ENCODE assay signal across 13 cellular contexts in the genomic region with DNA sequence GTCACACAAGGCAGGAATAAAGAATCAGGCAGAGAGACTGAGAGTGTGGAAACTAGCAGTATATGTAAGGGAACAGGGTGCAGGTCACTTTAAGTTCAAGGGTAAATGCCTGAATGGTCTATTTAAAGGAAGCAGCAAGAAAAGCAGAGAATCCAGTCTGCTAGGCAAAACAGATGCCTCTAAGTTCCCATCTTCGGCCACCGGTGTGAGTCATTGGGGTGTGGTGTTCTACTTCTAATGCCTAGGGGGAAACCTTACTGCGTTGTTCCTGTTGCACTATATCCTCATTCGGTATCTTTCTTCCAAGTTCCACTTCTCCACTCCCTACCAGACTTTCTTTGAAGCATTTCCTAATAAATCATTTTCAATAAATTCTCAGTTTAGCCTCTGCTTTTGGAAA.
A peak's percentile ranks its signal among the peaks of the same experiment; 100 is the strongest.
DNase-seq lines count a peak whose midpoint lies in the region; ATAC-seq and TF ChIP-seq lines count a peak whose summit lies in the region.
"Had no signal": no experiment of that assay in that cellular context is flagged by ENCODE, and none has a peak within 500 bp of the region (broad histone marks: within the 10 kb centered on the region; RNA-seq: fewer than 3 reads in every experiment).

No MANE protein-coding gene starts in this region.

- no peak overlapping the region for H3K27ac ChIP-seq in RWPE2 (ENCODE audit: poor library complexity, severe bottlenecking)
- H3K27ac ChIP-seq: body of pancreas had no signal

- H3K4me1 ChIP-seq in RWPE2 (ENCODE audit: insufficient read depth, poor library complexity, severe bottlenecking), result peaks cover 6% of the 10 kb centered on the region

- H3K36me3 ChIP-seq in RWPE2 (ENCODE audit: low read depth), result no peaks in the 10 kb centered on the region

- TF ChIP-seq CTCF in RWPE2 (IDR thresholded peaks at IDR 0.05; ENCODE audit: poor library complexity, severe bottlenecking) (no peak), epithelial cell of esophagus (IDR thresholded peaks at IDR 0.05; ENCODE audit: insufficient read depth, low read depth, low read length, missing control alignments) (no peak)

- H3K9me3 ChIP-seq in RWPE2 (ENCODE audit: severe bottlenecking), result no peaks in the 10 kb centered on the region
- H3K9me3 ChIP-seq: body of pancreas had no signal

- no peak overlapping the region for H3K4me3 ChIP-seq in RWPE2 (ENCODE audit: severe bottlenecking)
- no peak overlapping the region for H3K4me3 ChIP-seq in epithelial cell of esophagus (ENCODE audit: low read length)
- H3K4me3 ChIP-seq: body of pancreas had no signal

- H3K27me3 ChIP-seq in RWPE2 (ENCODE audit: insufficient read depth, poor library complexity, severe bottlenecking), result no peaks in the 10 kb centered on the region
- H3K27me3 ChIP-seq: body of pancreas had no signal

- ATAC-seq in RWPE2 (ENCODE audit: low read depth), result peak; percentile 87
- ATAC-seq in HG03342 (IDR thresholded peaks at IDR 0.05; ENCODE audit: unreplicated experiment), result no peak
- ATAC-seq: body of pancreas had no signal

- DNase-seq in HT1080 (ENCODE audit: low read depth) (peak; percentile 79), RWPE2 (ENCODE audit: low spot score) (no peak), epithelial cell of esophagus (ENCODE audit: low read depth) (peak; percentile 88), stromal cell of bone marrow (ENCODE audit: low read depth) (peak; percentile 27), cerebellar cortex (ENCODE audit: low spot score) (no peak)
- DNase-seq in activated naive CD4-positive, alpha-beta T cell treated with Interleukin-2 at 50 U/mL for 16 hours, result no peak
- no peak for DNase-seq in activated CD4-positive, CD25-positive, alpha-beta regulatory T cell treated with anti-CD3 and anti-CD28 coated beads, Interleukin-2, amount 50 U/mL, for 72 hours
- DNase-seq: activated CD4-positive, alpha-beta T cell treated with anti-CD3 and anti-CD28 coated beads, Interleukin-2, amount 50 U/mL, for 1 hour; COR-L47; endodermal cell; NCI-H526 had no signal

Comparison
In these comparisons a context has a peak if more than half of its experiments do, and no peak if none do; other contexts are left out.
1. DNase-seq: peak in HT1080 (single experiment), epithelial cell of esophagus (single experiment) and stromal cell of bone marrow (single experiment); none in RWPE2 (single experiment), activated naive CD4-positive, alpha-beta T cell treated with Interleukin-2 at 50 U/mL for 16 hours (single experiment), activated CD4-positive, CD25-positive, alpha-beta regulatory T cell treated with anti-CD3 and anti-CD28 coated beads, Interleukin-2, amount 50 U/mL, for 72 hours (single experiment) and cerebellar cortex (single experiment).